Comparison of ENCODE assay signal across 8 cellular contexts in the genomic region with DNA sequence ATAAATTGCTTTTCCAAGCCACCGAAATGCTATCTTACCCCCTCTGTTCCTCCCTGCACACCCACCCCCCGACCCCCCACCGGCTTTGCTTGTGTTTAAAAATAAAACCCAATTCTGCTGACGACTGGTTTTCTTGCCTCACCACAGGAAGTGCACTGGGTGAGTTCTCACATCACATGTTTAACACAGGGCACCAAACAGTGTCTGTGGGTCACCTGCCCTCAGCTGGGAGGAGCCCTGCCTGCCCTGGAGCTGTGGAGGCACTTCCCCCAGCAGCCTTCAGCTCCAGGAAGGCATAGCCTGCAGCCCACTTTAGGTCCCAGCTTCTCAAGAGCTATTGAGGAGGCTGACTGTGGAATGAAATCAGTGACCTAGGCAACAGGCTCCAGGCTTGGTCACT. TPM values are rescaled to one million over a fixed set of nuclear protein-coding genes. Genes with fewer than 3 reads are reported as not detected.
DNase-seq lines count a peak whose midpoint lies in the region; ATAC-seq and TF ChIP-seq lines count a peak whose summit lies in the region.

No MANE protein-coding gene starts in this region.

- no peak overlapping the region for H3K9ac ChIP-seq in Karpas-422 (ENCODE audit: low read length)

- DNase-seq in NK-92 treated with Interleukin-12 subunit alpha and Interleukin-12 subunit beta, amount 100 ng/mL, for 24 hours (lab: John Stamatoyannopoulos, UW) = peak; percentile 76
- no peak for DNase-seq in NK-92 (lab: John Stamatoyannopoulos, UW; ENCODE audit: unreplicated experiment)
- DNase-seq in H4 (ENCODE audit: low spot score) = peak; percentile 72
- DNase-seq in Karpas-422 = peak; percentile 43
- peak; percentile 3 to 46 for DNase-seq in activated T-cell treated with anti-CD3 and anti-CD28 coated beads, Interleukin-2, amount 50 U/mL, for 72 hours
- peak; percentile 1 for DNase-seq in stimulated activated CD4-positive, alpha-beta T cell treated with anti-CD3 and anti-CD28 coated beads, Interleukin-4, amount 100 ng/mL, for 1 hour
- no peak for DNase-seq in stomach
- no peak for DNase-seq in A172 (ENCODE audit: low spot score)

- no peak overlapping the region for H3K27ac Mint-ChIP-seq in activated T-cell treated with anti-CD3 and anti-CD28 coated beads, Interleukin-2, amount 50 U/mL, for 72 hours

- no peak for TF ChIP-seq CTCF in stomach (IDR thresholded peaks at IDR 0.05)

- H4K20me1 ChIP-seq in Karpas-422 (ENCODE audit: insufficient read depth, low read depth, low read length) = no peaks in the 10 kb centered on the region

- peaks cover 17% of the 10 kb centered on the region for H3K4me1 Mint-ChIP-seq in activated T-cell treated with anti-CD3 and anti-CD28 coated beads, Interleukin-2, amount 50 U/mL, for 72 hours (ENCODE audit: low read depth)

- TF ChIP-seq POLR2A in stomach (IDR thresholded peaks at IDR 0.05) = no peak

- H3K4me1 ChIP-seq in Karpas-422 (ENCODE audit: low read length) (peaks cover 11% of the 10 kb centered on the region), stomach (no peaks in the 10 kb centered on the region)

- H3K36me3 Mint-ChIP-seq in activated T-cell treated with anti-CD3 and anti-CD28 coated beads, Interleukin-2, amount 50 U/mL, for 72 hours (ENCODE audit: insufficient read depth in 2 of 2) = no peaks in the 10 kb centered on the region

- TF ChIP-seq EP300 in stomach (IDR thresholded peaks at IDR 0.05) = no peak

- no peak overlapping the region for H2AFZ ChIP-seq in Karpas-422 (ENCODE audit: low read length)

- H3K27ac ChIP-seq in Karpas-422 (ENCODE audit: low read length) (no peak overlapping the region), stomach (no peak overlapping the region)

- peak; percentile 45 to 98 for ATAC-seq in activated T-cell treated with anti-CD3 and anti-CD28 coated beads, Interleukin-2, amount 50 U/mL, for 72 hours (replicated peaks in 1 of 2)

- peak overlapping the region in 1 of 2 donors; percentile 77 for H3K4me3 Mint-ChIP-seq in activated T-cell treated with anti-CD3 and anti-CD28 coated beads, Interleukin-2, amount 50 U/mL, for 72 hours

- no peak overlapping the region for H3K4me2 ChIP-seq in Karpas-422 (ENCODE audit: low read depth, low read length, poor library complexity, severe bottlenecking)

- H3K79me2 ChIP-seq in Karpas-422 (ENCODE audit: low read length) = no peaks in the 10 kb centered on the region

- no peaks in the 10 kb centered on the region for H3K9me3 ChIP-seq in Karpas-422 (ENCODE audit: low read length)
- no peaks in the 10 kb centered on the region for H3K9me3 ChIP-seq in stomach

- H3K27me3 Mint-ChIP-seq in activated T-cell treated with anti-CD3 and anti-CD28 coated beads, Interleukin-2, amount 50 U/mL, for 72 hours (ENCODE audit: low read depth) = peaks cover 36% of the 10 kb centered on the region

- 3 to 18% (median 11%) methylated on average over 4 of the region's 4 CpGs for WGBS in stomach, 5 donors

- no peaks in the 10 kb centered on the region for H3K9me2 ChIP-seq in Karpas-422 (replicated peaks; ENCODE audit: insufficient read depth, low read length)

- H3K27me3 ChIP-seq in Karpas-422 (ENCODE audit: low read length) (no peaks in the 10 kb centered on the region), stomach (peaks cover 4 to 15% (median 14%) of the 10 kb centered on the region in 3 donors)

- H3K9me3 Mint-ChIP-seq in activated T-cell treated with anti-CD3 and anti-CD28 coated beads, Interleukin-2, amount 50 U/mL, for 72 hours = no peaks in the 10 kb centered on the region

- H3K4me3 ChIP-seq in Karpas-422 (ENCODE audit: low read length) = no peak overlapping the region
- H3K4me3 ChIP-seq in stomach = no peak overlapping the region

- H3K36me3 ChIP-seq in Karpas-422 (ENCODE audit: insufficient read depth, low read length) (no peaks in the 10 kb centered on the region), stomach (no peaks in the 10 kb centered on the region)

- intact Hi-C loops in stomach (cut with DNase I; ENCODE audit: low total_unique reads) = no loop called here

RNA-seq across cellular contexts. Expression of gene TMEM255A, which starts 8.8 kb away (rescaled TPM):
- 4.0 and 4.2 TPM in 2 replicates for total RNA-seq in H4 (2014; rRNA removed; shearing (Covaris generic))
- 0.63 and 0.87 TPM in 2 replicates for total RNA-seq in Karpas-422 (2014; rRNA removed; shearing (Covaris generic); ENCODE audit: low replicate concordance)
- not detected for total RNA-seq in activated T-cell treated with anti-CD3 and anti-CD28 coated beads, Interleukin-2, amount 50 U/mL, for 72 hours
- 1 to 10 TPM in 1 of 5 donors, under 1 TPM in 2, not detected in 2; 0.29 to 2.0 (median 0.58) TPM for total RNA-seq in stomach
- under 1 TPM; 0.25 to 0.76 (median 0.73) TPM for polyA plus RNA-seq in stomach
- total RNA-seq in A172 (2014; rRNA removed; shearing (Covaris generic)) = 4.0 and 4.6 TPM in 2 replicates

RNA-seq across cellular contexts. Expression of gene ZBTB33, which starts 51.8 kb away (rescaled TPM):
- 15.0 and 23.8 TPM in 2 replicates for total RNA-seq in H4 (2014; rRNA removed; shearing (Covaris generic))
- 12.3 and 25.5 TPM in 2 replicates for total RNA-seq in Karpas-422 (2014; rRNA removed; shearing (Covaris generic); ENCODE audit: low replicate concordance)
- 10 to 100 TPM; 15.8 to 16.4 TPM for total RNA-seq in activated T-cell treated with anti-CD3 and anti-CD28 coated beads, Interleukin-2, amount 50 U/mL, for 72 hours
- 10 to 100 TPM in 1 of 5 donors, 1 to 10 TPM in 3, under 1 TPM in 1; 0.58 to 15.1 (median 2.7) TPM for total RNA-seq in stomach
- polyA plus RNA-seq in stomach = 1 to 10 TPM; 2.9 to 5.3 (median 4.5) TPM
- 11.2 and 12.7 TPM in 2 replicates for total RNA-seq in A172 (2014; rRNA removed; shearing (Covaris generic))

RNA-seq across cellular contexts. Expression of gene ATP1B4, which starts 59.5 kb away (rescaled TPM):
- not detected in 2 replicates for total RNA-seq in H4 (2014; rRNA removed; shearing (Covaris generic))
- total RNA-seq in Karpas-422 (2014; rRNA removed; shearing (Covaris generic); ENCODE audit: low replicate concordance) = not detected in 2 replicates
- not detected for total RNA-seq in activated T-cell treated with anti-CD3 and anti-CD28 coated beads, Interleukin-2, amount 50 U/mL, for 72 hours
- total RNA-seq in stomach = not detected
- polyA plus RNA-seq in stomach = not detected
- not detected in 2 replicates for total RNA-seq in A172 (2014; rRNA removed; shearing (Covaris generic))

Comparison
In these comparisons a context has a peak if more than half of its experiments do, and no peak if none do; other contexts are left out.
1. DNase-seq: peak in NK-92 treated with Interleukin-12 subunit alpha and Interleukin-12 subunit beta, amount 100 ng/mL, for 24 hours (single experiment), H4 (single experiment), Karpas-422 (single experiment), activated T-cell treated with anti-CD3 and anti-CD28 coated beads, Interleukin-2, amount 50 U/mL, for 72 hours (2 of 2) and stimulated activated CD4-positive, alpha-beta T cell treated with anti-CD3 and anti-CD28 coated beads, Interleukin-4, amount 100 ng/mL, for 1 hour (single experiment); none in NK-92 (single experiment), stomach (single experiment) and A172 (single experiment).